1 cellular context compared by ENCODE assay signal in the genomic region with DNA sequence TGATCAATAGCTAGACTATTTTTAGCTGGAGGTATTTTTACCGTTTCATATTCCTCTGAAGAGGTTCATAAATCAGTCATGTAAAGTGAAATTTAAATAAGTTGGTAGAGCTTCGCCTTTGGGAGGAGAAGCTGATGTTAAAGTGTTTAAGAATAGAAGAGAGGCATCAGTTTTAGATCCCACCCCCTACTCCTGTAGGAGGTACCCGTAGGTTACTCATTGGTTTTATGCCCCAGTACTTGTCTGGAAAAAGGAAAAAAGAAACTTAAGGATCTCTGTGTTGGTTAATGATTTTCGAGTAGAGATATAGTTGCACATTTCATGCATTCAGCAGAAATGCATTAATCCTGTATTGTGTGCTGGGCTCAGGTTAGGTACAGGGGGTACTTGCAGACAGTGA.
TF ChIP-seq lines count a peak whose summit lies in the region.

No MANE protein-coding gene starts in this region.

TF ChIP-seq in IMR-90, 13 proteins besides CTCF, POLR2A, EP300 and RAD21 (continued from another document):
- TF ChIP-seq USF2 (IDR thresholded peaks at IDR 0.05; ENCODE audit: low read depth, low read length) = no peak
